In the genomic region with DNA sequence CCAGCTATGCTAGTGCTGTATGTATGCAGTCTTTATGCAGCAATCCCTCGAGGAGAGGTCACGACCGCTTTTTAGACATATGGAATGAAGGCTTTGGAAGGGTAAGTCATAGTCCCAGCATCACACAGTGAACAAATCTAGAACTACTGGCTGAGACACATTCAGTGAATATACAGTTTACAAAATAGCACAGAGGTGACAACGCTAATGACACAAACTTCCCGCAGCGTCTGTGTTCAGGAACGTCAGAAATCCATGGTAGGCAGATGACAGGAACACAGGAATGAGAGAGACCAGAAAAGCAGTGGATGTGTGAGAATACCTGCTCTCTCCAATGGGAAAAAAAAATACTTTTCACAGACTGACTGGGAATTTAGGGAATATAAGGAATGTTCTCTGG, we compare ENCODE assay signal across 26 cellular contexts.
"Had no signal": no experiment of that assay in that cellular context is flagged by ENCODE, and none has a peak within 500 bp of the region (broad histone marks: within the 10 kb centered on the region; RNA-seq: fewer than 3 reads in every experiment).

No MANE protein-coding gene starts in this region.

- H3K9me3 ChIP-seq: colonic mucosa, esophagus squamous epithelium, heart right ventricle, left lung, neutrophil, pancreas, right lobe of liver, suprapubic skin, transverse colon, vagina had no signal

- H3K4me1 Mint-ChIP-seq: natural killer cell; stimulated activated naive CD8-positive, alpha-beta T cell treated with anti-CD3 and anti-CD28 coated beads, Interleukin-15, amount 100 ng/mL, for 72 hours had no signal

- H3K27ac Mint-ChIP-seq: dendritic cell treated with granulocyte-macrophage colony-stimulating factor and Interleukin-4, amounts not matched to agents 40 ng/mL and 50 ng/mL, for 4 days; natural killer cell; stimulated activated naive CD8-positive, alpha-beta T cell treated with anti-CD3 and anti-CD28 coated beads, Interleukin-15, amount 100 ng/mL, for 72 hours had no signal

- H3K27me3 Mint-ChIP-seq: dendritic cell treated with granulocyte-macrophage colony-stimulating factor and Interleukin-4, amounts not matched to agents 40 ng/mL and 50 ng/mL, for 4 days; stimulated activated naive CD8-positive, alpha-beta T cell treated with anti-CD3 and anti-CD28 coated beads, Interleukin-15, amount 100 ng/mL, for 72 hours had no signal

- H3K4me2 ChIP-seq: smooth muscle cell had no signal

- H3K27me3 ChIP-seq: colonic mucosa, esophagus squamous epithelium, heart right ventricle, left lung, neutrophil, pancreas, right lobe of liver, suprapubic skin, transverse colon, vagina had no signal

- H3K4me3 ChIP-seq: colonic mucosa, esophagus squamous epithelium, heart right ventricle, left lung, pancreas, right lobe of liver, smooth muscle cell, suprapubic skin, transverse colon, vagina had no signal

- H3K4me1 ChIP-seq: colonic mucosa, esophagus squamous epithelium, heart right ventricle, left lung, pancreas, right lobe of liver, suprapubic skin, transverse colon, vagina had no signal

- H3K36me3 ChIP-seq: colonic mucosa had no signal

- DNase-seq: colonic mucosa; effector CD8-positive, alpha-beta T cell; erythroblast; esophagus squamous epithelium; foreskin melanocyte; glutamatergic neuron; heart right ventricle; hippocampal formation; left cardiac atrium; left lung; mesenchymal stem cell; natural killer cell; pancreas; right lobe of liver; stimulated activated CD4-positive, alpha-beta T cell treated with anti-CD3 and anti-CD28 coated beads, Interleukin-12 subunit alpha, Interleukin-12 subunit beta, amount 100 ng/mL, for 4 hours; stimulated activated CD4-positive, alpha-beta T cell treated with anti-CD3 and anti-CD28 coated beads, Interleukin-1b, Interleukin-23, amount 100 ng/mL, for 48 hours; stimulated activated CD4-positive, alpha-beta T cell treated with anti-CD3 and anti-CD28 coated beads, Interleukin-4, amount 100 ng/mL, for 1 hour; stimulated activated CD8-positive, alpha-beta memory T cell treated with anti-CD3 and anti-CD28 coated beads, Interleukin-4, amount 100 ng/mL, for 48 hours; stimulated activated naive CD4-positive, alpha-beta T cell; stimulated activated naive CD8-positive, alpha-beta T cell treated with anti-CD3 and anti-CD28 coated beads, Interleukin-15, amount 100 ng/mL, for 72 hours; transverse colon had no signal

- ATAC-seq: heart right ventricle; left cardiac atrium; left lung; natural killer cell; pancreas; right lobe of liver; stimulated activated naive CD8-positive, alpha-beta T cell treated with anti-CD3 and anti-CD28 coated beads, Interleukin-15, amount 100 ng/mL, for 72 hours had no signal

- H3K9me3 Mint-ChIP-seq: dendritic cell treated with granulocyte-macrophage colony-stimulating factor and Interleukin-4, amounts not matched to agents 40 ng/mL and 50 ng/mL, for 4 days; natural killer cell; stimulated activated naive CD8-positive, alpha-beta T cell treated with anti-CD3 and anti-CD28 coated beads, Interleukin-15, amount 100 ng/mL, for 72 hours had no signal

- H3K4me3 Mint-ChIP-seq: dendritic cell treated with granulocyte-macrophage colony-stimulating factor and Interleukin-4, amounts not matched to agents 40 ng/mL and 50 ng/mL, for 4 days; natural killer cell; stimulated activated naive CD8-positive, alpha-beta T cell treated with anti-CD3 and anti-CD28 coated beads, Interleukin-15, amount 100 ng/mL, for 72 hours had no signal

- H3K27ac ChIP-seq: colonic mucosa, esophagus squamous epithelium, heart right ventricle, left lung, neutrophil, pancreas, right lobe of liver, suprapubic skin, transverse colon, vagina had no signal

- H3K36me3 Mint-ChIP-seq: natural killer cell had no signal
